23 cellular contexts compared by ENCODE assay signal in genomic region chr20:62164879-62165761, GRCh38. TPM values are rescaled to one million over a fixed set of nuclear protein-coding genes. Genes with fewer than 3 reads are reported as not detected.
DNase-seq lines count a peak whose midpoint lies in the region; ATAC-seq and TF ChIP-seq lines count a peak whose summit lies in the region.
"Had no signal": no experiment of that assay in that cellular context is flagged by ENCODE, and none has a peak within 500 bp of the region (broad histone marks: within the 10 kb centered on the region; RNA-seq: fewer than 3 reads in every experiment).

No MANE protein-coding gene starts in this region.

- no peaks in the 10 kb centered on the region for H3K9me3 Mint-ChIP-seq in endothelial cell (ENCODE audit: unreplicated experiment)
- H3K9me3 Mint-ChIP-seq: H9, HFFc6 had no signal

- H3K4me3 Mint-ChIP-seq in endothelial cell (ENCODE audit: unreplicated experiment) = peak overlapping the region; percentile 63
- H3K4me3 Mint-ChIP-seq: H9, HFFc6 had no signal

- peak overlapping the region; percentile 25 for H3K27ac Mint-ChIP-seq in endothelial cell (ENCODE audit: unreplicated experiment)
- H3K27ac Mint-ChIP-seq: H9, HFFc6 had no signal

- no peak for TF ChIP-seq POLR2A in spleen (IDR thresholded peaks at IDR 0.05)

- peaks cover 0 to 4% (median 0%) of the 10 kb centered on the region in 6 donors for H3K4me1 ChIP-seq in spleen

- intact Hi-C loops in Right ventricle myocardium inferior (cut with DNase I) = no loop called here
- intact Hi-C loops in Right ventricle myocardium superior (cut with DNase I) = no loop called here
- intact Hi-C loops in spleen (cut with DNase I; ENCODE audit: low total_unique reads) = no loop called here

- peaks cover 9% of the 10 kb centered on the region for H3K27me3 Mint-ChIP-seq in endothelial cell (ENCODE audit: unreplicated experiment)

- no peaks in the 10 kb centered on the region for H3K27me3 ChIP-seq in spleen (replicated peaks in 1 of 7)

- H3K9me3 ChIP-seq in spleen = no peaks in the 10 kb centered on the region

- ATAC-seq in Right ventricle myocardium inferior (no peak), Right ventricle myocardium superior (ENCODE audit: poor library complexity) (no peak), HG03521 (IDR thresholded peaks at IDR 0.05; ENCODE audit: unreplicated experiment) (no peak), HG02938 (IDR thresholded peaks at IDR 0.05; ENCODE audit: unreplicated experiment) (no peak)

- no peaks in the 10 kb centered on the region for H3K4me1 Mint-ChIP-seq in endothelial cell (ENCODE audit: unreplicated experiment)

- 96 to 98% (median 98%) methylated on average over 36 to 41 of the region's 41 CpGs for WGBS in spleen, 5 donors

- no peak overlapping the region for H3K27ac ChIP-seq in spleen
- H3K27ac ChIP-seq: PC-9, SK-N-MC had no signal

- no peak overlapping the region for H3K4me3 ChIP-seq in spleen
- H3K4me3 ChIP-seq: PC-9, SK-N-MC had no signal

- H3K36me3 ChIP-seq in spleen = peaks cover 0 to 99% (median 75%) of the 10 kb centered on the region in 6 donors

- H3K36me3 Mint-ChIP-seq in endothelial cell (ENCODE audit: low read depth, unreplicated experiment) = peaks cover 6% of the 10 kb centered on the region

- DNase-seq in Right ventricle myocardium inferior (ENCODE audit: missing footprints) (peak; percentile 39), Right ventricle myocardium superior (no peak), endothelial cell (ENCODE audit: low spot score) (no peak), spleen (peak; percentile 65)
- DNase-seq: Calu3, DND-41, H9, HFFc6, NCI-H1092, NCI-H1417 treated with DMSO at 0.1 percent for 48 hours, NCI-H1694 treated with DMSO at 0.1 percent for 48 hours, NCI-H2081, NCI-H2227 treated with DMSO at 0.1 percent for 48 hours, NCI-H526 treated with DMSO at 0.1 percent for 48 hours, PC-9, RPMI8226, SIG-M5 had no signal

- TF ChIP-seq CTCF in endothelial cell (IDR thresholded peaks at IDR 0.05; ENCODE audit: unreplicated experiment) (no peak), spleen (IDR thresholded peaks at IDR 0.05 in 8 of 11, conservative IDR thresholded peaks at IDR 0.05 in 3 of 11) (no peak)

RNA-seq across cellular contexts. Expression of gene MTG2, which starts 17.7 kb away (rescaled TPM):
- total RNA-seq in Right ventricle myocardium inferior (21.6 TPM), Right ventricle myocardium superior (20.8 TPM), endothelial cell (ENCODE audit: unreplicated experiment) (20.2 TPM), spleen (10 to 100 TPM; 22.6 to 39.8 (median 37.5) TPM)
- 10 to 100 TPM; 26.9 to 41.3 (median 37.7) TPM for polyA plus RNA-seq in spleen

RNA-seq across cellular contexts. Expression of gene SS18L1, which starts 21.6 kb away (rescaled TPM):
- total RNA-seq in Right ventricle myocardium inferior (7.8 TPM), Right ventricle myocardium superior (8.9 TPM), endothelial cell (ENCODE audit: unreplicated experiment) (17.5 TPM), spleen (10 to 100 TPM; 13.0 to 18.6 (median 14.3) TPM)
- polyA plus RNA-seq in spleen = 10 to 100 TPM in 1 of 3 donors, 1 to 10 TPM in 2; 6.7 to 11.0 (median 8.4) TPM

RNA-seq across cellular contexts. Expression of gene PSMA7, which starts 21.9 kb away (rescaled TPM):
- total RNA-seq in Right ventricle myocardium inferior = 230 TPM
- 239 TPM for total RNA-seq in Right ventricle myocardium superior
- total RNA-seq in endothelial cell (ENCODE audit: unreplicated experiment) = 302 TPM
- total RNA-seq in spleen = 100 to 1,000 TPM; 157 to 247 (median 180) TPM
- polyA plus RNA-seq in spleen = 100 to 1,000 TPM; 178 to 281 (median 235) TPM

RNA-seq across cellular contexts. Expression of gene LSM14B, which starts 42.8 kb away (rescaled TPM):
- total RNA-seq in Right ventricle myocardium inferior (55.2 TPM), Right ventricle myocardium superior (51.7 TPM), endothelial cell (ENCODE audit: unreplicated experiment) (35.3 TPM), spleen (10 to 100 TPM; 17.6 to 37.6 (median 31.9) TPM)
- polyA plus RNA-seq in spleen = 10 to 100 TPM; 14.0 to 20.1 (median 15.0) TPM

RNA-seq across cellular contexts. Expression of gene HRH3, which starts 55.0 kb away (rescaled TPM):
- total RNA-seq in Right ventricle myocardium inferior = not detected
- not detected for total RNA-seq in Right ventricle myocardium superior
- not detected for total RNA-seq in endothelial cell (ENCODE audit: unreplicated experiment)
- not detected for total RNA-seq in spleen
- polyA plus RNA-seq in spleen = not detected
- total RNA-seq: A172, Calu3, HFFc6, NCI-H460, PC-9 had no signal
- polyA plus RNA-seq: BJ had no signal

Comparison
In these comparisons a context has a peak if more than half of its experiments do, and no peak if none do; other contexts are left out.
1. DNase-seq: peak in Right ventricle myocardium inferior (single experiment) and spleen (single experiment); none in Right ventricle myocardium superior (single experiment) and endothelial cell (single experiment).